In genomic region chr6:8219352-8219943, GRCh38 we compare ENCODE assay signal across 8 cellular contexts.
DNase-seq lines count a peak whose midpoint lies in the region; ATAC-seq and TF ChIP-seq lines count a peak whose summit lies in the region.

No MANE protein-coding gene starts in this region.

- no peaks in the 10 kb centered on the region for H3K36me3 ChIP-seq in BJ (ENCODE audit: control insufficient read depth, insufficient read depth, low read length)
- H3K36me3 ChIP-seq in sigmoid colon, result no peaks in the 10 kb centered on the region

- intact Hi-C loops in sigmoid colon (cut with DNase I), result loop anchor here (5.0 kb wide), 1 partner anchor 87 kb away; no protein-coding TSS in a partner anchor

- H3K27me3 ChIP-seq in BJ (ENCODE audit: control insufficient read depth, insufficient read depth, low read length), result no peaks in the 10 kb centered on the region
- no peaks in the 10 kb centered on the region for H3K27me3 ChIP-seq in sigmoid colon

- POLR2A ChIA-PET in BJ (lab: Charles Lee), result interaction anchor here (1.0 kb wide), 1 partner anchor 88 kb away, joined by 3 read pairs; no protein-coding TSS in a partner anchor

- DNase-seq in BJ (ENCODE audit: low read depth) (no peak), NCI-H2227 treated with DMSO at 0.1 percent for 48 hours (lab: John Stamatoyannopoulos, UW) (peak; percentile 61), activated T-cell treated with anti-CD3 and anti-CD28 coated beads for 4 hours (peak; percentile 17), glomerular endothelial cell (ENCODE audit: extremely low read depth, low read depth, low spot score) (peak; percentile 34), sigmoid colon (no peak), NCI-H128 (lab: John Stamatoyannopoulos, UW; ENCODE audit: unreplicated experiment) (no peak)

- ATAC-seq in HG02973 (IDR thresholded peaks at IDR 0.05; ENCODE audit: unreplicated experiment), result peak; percentile 85

- no peak for TF ChIP-seq EP300 in sigmoid colon (IDR thresholded peaks at IDR 0.05)

- no peak for TF ChIP-seq POLR2A in sigmoid colon (IDR thresholded peaks at IDR 0.05)

- H3K4me1 ChIP-seq in sigmoid colon, result peaks cover 0 to 3% (median 0%) of the 10 kb centered on the region in 4 donors

- CTCF ChIA-PET in BJ (lab: Yijun Ruan, JAX), result interaction anchor here (0.7 to 5.6 kb wide), 32 partner anchors 10 to 1862 kb away, joined by 3 to 340 read pairs (median 4); partner anchors contain the start of gene BLOC1S5

- no peaks in the 10 kb centered on the region for H3K9me3 ChIP-seq in sigmoid colon

- H3K4me3 ChIP-seq in BJ (ENCODE audit: low read depth, low read length), result no peak overlapping the region
- no peak overlapping the region for H3K4me3 ChIP-seq in GM12875 (ENCODE audit: low read depth, low read length)
- H3K4me3 ChIP-seq in sigmoid colon, result no peak overlapping the region

- peak; percentile 62 for TF ChIP-seq CTCF in BJ (IDR thresholded peaks at IDR 0.05; ENCODE audit: insufficient read depth, low read depth, low read length)
- TF ChIP-seq CTCF in GM12875 (IDR thresholded peaks at IDR 0.05; ENCODE audit: borderline replicate concordance, insufficient read depth, low read depth, low read length), result peak; percentile 52; the same call in 1 of the 2 replicates
- TF ChIP-seq CTCF in sigmoid colon (IDR thresholded peaks at IDR 0.05), result peak in 3 of 4 experiments; percentile 41 to 81 (median 66)

- WGBS in sigmoid colon, 2 donors, result 3 to 7% methylated on average over 3 of the region's 3 CpGs

- H3K27ac ChIP-seq in sigmoid colon, result no peak overlapping the region

Comparison
In these comparisons a context has a peak if more than half of its experiments do, and no peak if none do; other contexts are left out.
1. DNase-seq: peak in NCI-H2227 treated with DMSO at 0.1 percent for 48 hours (single experiment), activated T-cell treated with anti-CD3 and anti-CD28 coated beads for 4 hours (single experiment) and glomerular endothelial cell (single experiment); none in BJ (single experiment), sigmoid colon (single experiment) and NCI-H128 (single experiment).
2. Peak in every context shown above with its lines, with median percentiles within 50 percentile points of each other: CTCF ChIP-seq.